8 cellular contexts compared by ENCODE assay signal in the genomic region with DNA sequence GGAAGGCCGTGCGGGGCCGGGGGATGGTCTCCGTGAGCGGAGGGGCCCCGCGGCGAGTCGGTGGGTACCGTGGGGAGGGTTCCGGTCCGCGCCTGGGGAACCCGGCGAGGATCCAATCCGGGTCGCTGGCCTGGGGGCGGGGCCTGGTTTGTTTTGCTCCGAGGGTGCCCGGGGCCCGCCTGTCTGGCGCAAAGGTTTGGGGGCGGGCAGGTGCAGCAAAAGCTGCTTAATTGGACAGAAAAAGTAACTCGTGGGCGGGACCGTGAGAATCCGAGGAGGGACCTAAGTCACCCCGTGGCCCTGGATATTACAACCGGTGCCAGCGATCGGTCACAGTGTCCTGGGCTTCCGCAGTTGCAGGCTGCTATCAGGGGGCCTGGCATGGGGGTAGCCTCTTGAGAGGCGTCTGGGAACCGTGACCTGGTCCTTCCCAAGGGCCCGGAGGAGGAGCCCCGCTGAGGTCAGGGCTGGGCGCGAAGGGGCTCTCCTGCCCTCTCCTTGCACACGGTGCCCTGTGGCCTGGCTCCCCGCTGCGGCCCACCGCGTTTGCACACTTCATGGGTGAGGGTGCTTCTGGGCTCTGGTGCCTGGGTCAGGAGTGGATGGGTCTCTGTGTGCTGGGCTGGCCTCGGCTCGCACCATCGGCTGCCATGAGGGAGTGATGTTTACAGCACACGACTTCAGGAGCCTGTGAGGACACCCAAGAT. TPM values are rescaled to one million over a fixed set of nuclear protein-coding genes. Genes with fewer than 3 reads are reported as not detected.
DNase-seq lines count a peak whose midpoint lies in the region; ATAC-seq and TF ChIP-seq lines count a peak whose summit lies in the region.

No MANE protein-coding gene starts in this region.

- H3K9ac ChIP-seq in liver (ENCODE audit: low read depth in 1 of 2, low read length in 2 of 2): peak overlapping the region; percentile 62 to 85

- H3K27ac ChIP-seq in ACC112 (ENCODE audit: low read depth, low read length) (peak overlapping the region; percentile 80), coronary artery (peak overlapping the region; percentile 93 to 99), liver (ENCODE audit: low read depth in 1 of 2, low read length in 2 of 2) (peak overlapping the region; percentile 87 to 95)

- peaks cover 15% of the 10 kb centered on the region for H3K79me2 ChIP-seq in ACC112 (ENCODE audit: control insufficient read depth, insufficient read depth, low read length, unreplicated experiment)

- H3K9me3 ChIP-seq in liver (ENCODE audit: control insufficient read depth in 4 of 4, low read length in 3 of 4): no peaks in the 10 kb centered on the region

- H3K4me3 ChIP-seq in ACC112 (ENCODE audit: low read depth, low read length): peak overlapping the region; percentile 92
- H3K4me3 ChIP-seq in coronary artery: peak overlapping the region; percentile 91
- peak overlapping the region; percentile 92 to 99 (median 98) for H3K4me3 ChIP-seq in liver (ENCODE audit: low read depth in 1 of 3, low read length in 3 of 3)

- TF ChIP-seq RAD21 in liver (IDR thresholded peaks at IDR 0.05): no peak

- H3K27ac Mint-ChIP-seq in activated CD4-positive, alpha-beta T cell treated with anti-CD3 and anti-CD28 coated beads, Interleukin-2, amount 10 ng/mL, durations not matched to agents 24 days and 14 days: peak overlapping the region; percentile 84

- peak overlapping the region; percentile 40 for H2AFZ ChIP-seq in ACC112 (ENCODE audit: low read length, unreplicated experiment)

- TF ChIP-seq CTCF in coronary artery (IDR thresholded peaks at IDR 0.05) (no peak), liver (IDR thresholded peaks at IDR 0.05; ENCODE audit: low read depth, low read length, missing input control) (no peak)

- DNase-seq in NCI-H524 (lab: John Stamatoyannopoulos, UW): peak; percentile 65 to 70
- DNase-seq in activated CD4-positive, alpha-beta T cell treated with anti-CD3 and anti-CD28 coated beads, Interleukin-2, amount 10 ng/mL, durations not matched to agents 24 days and 14 days: peak; percentile 98
- peak; percentile 96 for DNase-seq in coronary artery (ENCODE audit: low spot score)
- peak; percentile 92 for DNase-seq in stimulated activated CD4-positive, alpha-beta T cell treated with anti-CD3 and anti-CD28 coated beads, Interleukin-4, amount 100 ng/mL, for 1 hour

- H3K27me3 Mint-ChIP-seq in activated CD4-positive, alpha-beta T cell treated with anti-CD3 and anti-CD28 coated beads, Interleukin-2, amount 10 ng/mL, durations not matched to agents 24 days and 14 days: no peaks in the 10 kb centered on the region

- peak overlapping the region; percentile 85 for H3K4me3 Mint-ChIP-seq in activated CD4-positive, alpha-beta T cell treated with anti-CD3 and anti-CD28 coated beads, Interleukin-2, amount 10 ng/mL, durations not matched to agents 24 days and 14 days

- peak; percentile 37 for ATAC-seq in GM18873 (IDR thresholded peaks at IDR 0.05; ENCODE audit: low FRiP score, unreplicated experiment)
- peak; percentile 59 for ATAC-seq in HG03108 (IDR thresholded peaks at IDR 0.05; ENCODE audit: unreplicated experiment)

- WGBS in liver: 1% methylated on average over 47 of the region's 47 CpGs

- H3K36me3 Mint-ChIP-seq in activated CD4-positive, alpha-beta T cell treated with anti-CD3 and anti-CD28 coated beads, Interleukin-2, amount 10 ng/mL, durations not matched to agents 24 days and 14 days (ENCODE audit: low read depth): peaks cover 13% of the 10 kb centered on the region

- H3K36me3 ChIP-seq in ACC112 (ENCODE audit: insufficient read depth, low read length): 0 out of 2 replicates have a peak, but pooled peaks cover 3% of the 10 kb centered on the region
- peaks cover 0 to 18% (median 3%) of the 10 kb centered on the region in 4 donors for H3K36me3 ChIP-seq in liver (ENCODE audit: control insufficient read depth in 4 of 4, insufficient read depth in 3 of 4, low read depth in 1 of 4, low read length in 3 of 4)

- no peaks in the 10 kb centered on the region for H3K9me3 Mint-ChIP-seq in activated CD4-positive, alpha-beta T cell treated with anti-CD3 and anti-CD28 coated beads, Interleukin-2, amount 10 ng/mL, durations not matched to agents 24 days and 14 days

- intact Hi-C loops in activated CD4-positive, alpha-beta T cell treated with anti-CD3 and anti-CD28 coated beads, Interleukin-2, amount 10 ng/mL, durations not matched to agents 24 days and 14 days (cut with micrococcal nuclease): loop anchor here (1.0 kb wide), 1 partner anchor 11 kb away; the partner anchor contains the start of gene RPLP2

- no peaks in the 10 kb centered on the region for H3K27me3 ChIP-seq in ACC112 (ENCODE audit: insufficient read depth, low read length)
- no peaks in the 10 kb centered on the region for H3K27me3 ChIP-seq in liver (ENCODE audit: control insufficient read depth in 4 of 4, insufficient read depth in 4 of 4, low read length in 3 of 4)

- peaks cover 26% of the 10 kb centered on the region for H3K4me1 ChIP-seq in ACC112 (ENCODE audit: control insufficient read depth, insufficient read depth, low read length, unreplicated experiment)
- peaks cover 30 to 54% (median 42%) of the 10 kb centered on the region in 4 donors for H3K4me1 ChIP-seq in liver (ENCODE audit: control insufficient read depth in 4 of 4, insufficient read depth in 4 of 4, low read length in 3 of 4)

- peaks cover 7% of the 10 kb centered on the region for H3K4me1 Mint-ChIP-seq in activated CD4-positive, alpha-beta T cell treated with anti-CD3 and anti-CD28 coated beads, Interleukin-2, amount 10 ng/mL, durations not matched to agents 24 days and 14 days

TF ChIP-seq in liver, 16 proteins besides CTCF, POLR2A, EP300 and RAD21 (continues in another document):
- TF ChIP-seq RXRA (IDR thresholded peaks at IDR 0.05) (peak in 1 of 2 donors; percentile 65), GABPA (IDR thresholded peaks at IDR 0.05 in 1 of 2, conservative IDR thresholded peaks at IDR 0.05 in 1 of 2) (peak in 1 of 2 donors; percentile 34), SP1 (IDR thresholded peaks at IDR 0.05) (peak; percentile 74), NR2F2 (IDR thresholded peaks at IDR 0.05) (peak; percentile 36), YY1 (IDR thresholded peaks at IDR 0.05) (no peak), EGR1 (IDR thresholded peaks at IDR 0.05; ENCODE audit: low read depth in 2 of 2) (peak; percentile 20 to 44), HNF4A (conservative IDR thresholded peaks at IDR 0.05) (peak; percentile 42 to 66), ATF3 (IDR thresholded peaks at IDR 0.05) (no peak), FOXA1 (IDR thresholded peaks at IDR 0.05) (no peak)
- TF ChIP-seq, protein P1, sequence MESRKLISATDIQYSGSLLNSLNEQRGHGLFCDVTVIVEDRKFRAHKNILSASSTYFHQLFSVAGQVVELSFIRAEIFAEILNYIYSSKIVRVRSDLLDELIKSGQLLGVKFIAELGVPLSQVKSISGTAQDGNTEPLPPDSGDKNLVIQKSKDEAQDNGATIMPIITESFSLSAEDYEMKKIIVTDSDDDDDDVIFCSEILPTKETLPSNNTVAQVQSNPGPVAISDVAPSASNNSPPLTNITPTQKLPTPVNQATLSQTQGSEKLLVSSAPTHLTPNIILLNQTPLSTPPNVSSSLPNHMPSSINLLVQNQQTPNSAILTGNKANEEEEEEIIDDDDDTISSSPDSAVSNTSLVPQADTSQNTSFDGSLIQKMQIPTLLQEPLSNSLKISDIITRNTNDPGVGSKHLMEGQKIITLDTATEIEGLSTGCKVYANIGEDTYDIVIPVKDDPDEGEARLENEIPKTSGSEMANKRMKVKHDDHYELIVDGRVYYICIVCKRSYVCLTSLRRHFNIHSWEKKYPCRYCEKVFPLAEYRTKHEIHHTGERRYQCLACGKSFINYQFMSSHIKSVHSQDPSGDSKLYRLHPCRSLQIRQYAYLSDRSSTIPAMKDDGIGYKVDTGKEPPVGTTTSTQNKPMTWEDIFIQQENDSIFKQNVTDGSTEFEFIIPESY (IDR thresholded peaks at IDR 0.05): no peak

RNA-seq across cellular contexts. Expression of gene PNPLA2, which starts 1.4 kb away (rescaled TPM):
- 55.0 and 56.4 TPM in 2 replicates for total RNA-seq in activated CD4-positive, alpha-beta T cell treated with anti-CD3 and anti-CD28 coated beads, Interleukin-2, amount 10 ng/mL, durations not matched to agents 24 days and 14 days
- 10 to 100 TPM; 13.7 to 29.1 TPM for total RNA-seq in liver
- 10 to 100 TPM; 25.3 to 58.9 TPM for polyA plus RNA-seq in liver

RNA-seq across cellular contexts. Expression of gene CRACR2B, which starts 7.6 kb away (rescaled TPM):
- 1.5 and 3.0 TPM in 2 replicates for total RNA-seq in activated CD4-positive, alpha-beta T cell treated with anti-CD3 and anti-CD28 coated beads, Interleukin-2, amount 10 ng/mL, durations not matched to agents 24 days and 14 days
- total RNA-seq in liver: 1 to 10 TPM in 1 of 2 donors, under 1 TPM in 1; 0.14 to 2.8 TPM
- polyA plus RNA-seq in liver: 1 to 10 TPM; 1.6 to 2.9 TPM

RNA-seq across cellular contexts. Expression of gene RPLP2, which starts 10.3 kb away (rescaled TPM):
- 2,367 and 2,377 TPM in 2 replicates for total RNA-seq in activated CD4-positive, alpha-beta T cell treated with anti-CD3 and anti-CD28 coated beads, Interleukin-2, amount 10 ng/mL, durations not matched to agents 24 days and 14 days
- 100 to 1,000 TPM in 1 of 2 donors, 10 to 100 TPM in 1; 59.8 to 297 TPM for total RNA-seq in liver
- 100 to 1,000 TPM; 273 to 476 TPM for polyA plus RNA-seq in liver

RNA-seq across cellular contexts. Expression of gene CD151, which starts 12.7 kb away (rescaled TPM):
- total RNA-seq in activated CD4-positive, alpha-beta T cell treated with anti-CD3 and anti-CD28 coated beads, Interleukin-2, amount 10 ng/mL, durations not matched to agents 24 days and 14 days: 81.0 and 87.3 TPM in 2 replicates
- 100 to 1,000 TPM in 1 of 2 donors, 10 to 100 TPM in 1; 31.6 to 127 TPM for total RNA-seq in liver
- 100 to 1,000 TPM; 121 to 264 TPM for polyA plus RNA-seq in liver

RNA-seq across cellular contexts. Expression of gene PIDD1, which starts 15.1 kb away (rescaled TPM):
- total RNA-seq in activated CD4-positive, alpha-beta T cell treated with anti-CD3 and anti-CD28 coated beads, Interleukin-2, amount 10 ng/mL, durations not matched to agents 24 days and 14 days: 28.9 and 29.6 TPM in 2 replicates
- 10 to 100 TPM in 1 of 2 donors, 1 to 10 TPM in 1; 7.8 to 10.4 TPM for total RNA-seq in liver
- 1 to 10 TPM; 6.4 to 7.3 TPM for polyA plus RNA-seq in liver

Comparison
In these comparisons a context has a peak if more than half of its experiments do, and no peak if none do; other contexts are left out.
1. Peak in every context shown above with its lines: DNase-seq, ATAC-seq, H3K4me3 ChIP-seq and H3K27ac ChIP-seq.